15 cellular contexts compared by ENCODE assay signal in the genomic region with DNA sequence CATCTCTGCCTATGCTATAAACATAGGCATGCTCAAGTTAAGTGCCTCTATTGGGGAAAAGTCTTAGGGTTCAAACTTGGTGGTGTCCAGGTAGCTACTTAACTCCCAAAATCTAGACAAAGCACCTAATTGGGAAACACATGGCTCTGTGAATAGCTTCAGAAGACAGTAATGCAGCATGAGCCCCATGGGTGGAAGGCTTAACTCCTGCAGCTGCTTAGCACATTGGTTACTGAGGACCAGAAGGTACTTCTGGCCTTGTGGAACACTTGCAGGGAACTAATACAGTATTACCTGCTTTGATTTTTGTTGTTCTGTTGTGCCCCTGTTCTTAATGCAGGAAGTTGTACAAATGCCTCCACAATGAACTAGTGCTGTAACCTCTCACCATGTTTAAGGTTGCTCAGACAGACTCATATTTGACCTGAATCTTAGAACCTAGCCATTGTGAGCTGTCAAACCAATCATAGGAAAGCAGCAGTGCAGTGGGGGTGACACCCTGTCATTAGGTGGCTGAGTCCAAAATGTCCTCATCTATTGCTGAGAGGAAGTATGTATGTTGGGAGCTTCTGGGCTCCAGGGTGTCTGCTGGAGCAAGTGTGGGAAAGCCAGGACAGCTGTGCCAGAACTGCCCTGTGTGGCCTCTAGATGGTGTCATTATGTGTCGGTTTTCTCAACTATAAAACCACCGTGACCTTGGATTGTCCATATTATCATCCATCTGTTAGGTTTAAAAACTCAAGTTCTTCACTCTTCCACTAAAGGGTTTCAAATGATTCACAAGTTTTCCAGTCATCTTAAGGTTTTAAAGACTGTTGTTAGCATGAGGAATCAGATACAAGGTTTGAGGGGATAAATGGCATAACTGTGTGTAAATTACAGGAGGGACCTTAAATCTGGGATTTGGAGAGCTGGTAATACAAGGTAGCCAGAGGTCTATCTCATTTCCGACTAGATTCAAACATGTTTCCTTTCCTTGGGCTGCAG.
DNase-seq lines count a peak whose midpoint lies in the region; ATAC-seq and TF ChIP-seq lines count a peak whose summit lies in the region.
"Had no signal": no experiment of that assay in that cellular context is flagged by ENCODE, and none has a peak within 500 bp of the region (broad histone marks: within the 10 kb centered on the region; RNA-seq: fewer than 3 reads in every experiment).

No MANE protein-coding gene starts in this region.

- H3K27ac ChIP-seq in heart left ventricle (peak overlapping the region in 7 of 12 donors; percentile 14 to 57 (median 30)), testis (no peak overlapping the region)
- H3K27ac ChIP-seq: Peyer's patch had no signal

- intact Hi-C loops in heart left ventricle (cut with DNase I) (loop anchor here in 1 of 10 donors (10.0 kb wide), 1 partner anchor 58 kb away; no protein-coding TSS in a partner anchor), left ventricle myocardium superior (cut with micrococcal nuclease) (no loop called here), testis (cut with DNase I; ENCODE audit: low total_unique reads) (no loop called here)

- H3K4me3 ChIP-seq in heart left ventricle (no peak overlapping the region), NB4 (ENCODE audit: low read depth, low read length) (no peak overlapping the region), epithelial cell of esophagus (ENCODE audit: low read length) (no peak overlapping the region), testis (no peak overlapping the region)
- H3K4me3 ChIP-seq: Peyer's patch had no signal

- ATAC-seq in heart left ventricle (peak in 2 of 4 donors; percentile 22 to 39), left ventricle myocardium superior (no peak), HG02885 (IDR thresholded peaks at IDR 0.05; ENCODE audit: poor library complexity, unreplicated experiment) (no peak)

- H3K4me1 ChIP-seq in heart left ventricle = peaks cover 0 to 14% (median 3%) of the 10 kb centered on the region in 12 donors
- H3K4me1 ChIP-seq in testis = no peaks in the 10 kb centered on the region
- H3K4me1 ChIP-seq: Peyer's patch had no signal

- DNase-seq in heart left ventricle = no peak
- no peak for DNase-seq in left ventricle myocardium superior
- peak; percentile 42 for DNase-seq in NB4 (ENCODE audit: low read depth)
- DNase-seq in epithelial cell of esophagus (ENCODE audit: low read depth) = no peak
- DNase-seq in testis = peak; percentile 22
- no peak for DNase-seq in cerebellar cortex (ENCODE audit: low spot score)
- no peak for DNase-seq in activated effector memory CD4-positive, alpha-beta T cell treated with Interleukin-2 at 50 U/mL for 16 hours
- DNase-seq: activated CD4-positive, CD25-positive, alpha-beta regulatory T cell; activated gamma-delta T cell; CD4-positive, alpha-beta T cell; mammary epithelial cell; NCI-H1930; stimulated activated CD4-positive, alpha-beta T cell treated with anti-CD3 and anti-CD28 coated beads, Interleukin-4, amount 100 ng/mL, for 24 hours had no signal

- no peak for TF ChIP-seq POLR2A in heart left ventricle (IDR thresholded peaks at IDR 0.05)
- no peak for TF ChIP-seq POLR2A in NB4 (IDR thresholded peaks at IDR 0.05; ENCODE audit: extremely low read depth, insufficient read length)
- no peak for TF ChIP-seq POLR2A in testis (IDR thresholded peaks at IDR 0.05)

- H3K36me3 ChIP-seq in heart left ventricle = no peaks in the 10 kb centered on the region
- no peaks in the 10 kb centered on the region for H3K36me3 ChIP-seq in testis (ENCODE audit: low read depth, missing control alignments)
- H3K36me3 ChIP-seq: Peyer's patch had no signal

- TF ChIP-seq CTCF in heart left ventricle (IDR thresholded peaks at IDR 0.05) (peak in 3 of 12 donors; percentile 5 to 19 (median 7)), NB4 (IDR thresholded peaks at IDR 0.05; ENCODE audit: low read depth, low read length) (peak; percentile 44), epithelial cell of esophagus (IDR thresholded peaks at IDR 0.05; ENCODE audit: insufficient read depth, low read depth, low read length, missing control alignments) (peak; percentile 24), testis (IDR thresholded peaks at IDR 0.05) (no peak)

- 28 to 38% (median 35%) methylated on average over 3 of the region's 3 CpGs for WGBS in heart left ventricle, 4 donors
- 23% methylated on average over 3 of the region's 3 CpGs for WGBS in testis, 2 donors

- H3K27me3 ChIP-seq in heart left ventricle (no peaks in the 10 kb centered on the region), testis (no peaks in the 10 kb centered on the region)
- H3K27me3 ChIP-seq: Peyer's patch had no signal

- H3K9me3 ChIP-seq in heart left ventricle = no peaks in the 10 kb centered on the region
- no peaks in the 10 kb centered on the region for H3K9me3 ChIP-seq in testis
- H3K9me3 ChIP-seq: Peyer's patch had no signal

Comparison
In these comparisons a context has a peak if more than half of its experiments do, and no peak if none do; other contexts are left out.
1. DNase-seq: peak in NB4 (single experiment) and testis (single experiment); none in heart left ventricle (0 of 5), left ventricle myocardium superior (single experiment), epithelial cell of esophagus (single experiment), cerebellar cortex (single experiment) and activated effector memory CD4-positive, alpha-beta T cell treated with Interleukin-2 at 50 U/mL for 16 hours (single experiment).
2. H3K27ac ChIP-seq: peak in heart left ventricle (7 of 12); none in testis (0 of 2).
3. CTCF ChIP-seq: peak in NB4 (single experiment) and epithelial cell of esophagus (single experiment); none in testis (0 of 3).